ENCODE assay signal across 1 cellular context in the genomic region with DNA sequence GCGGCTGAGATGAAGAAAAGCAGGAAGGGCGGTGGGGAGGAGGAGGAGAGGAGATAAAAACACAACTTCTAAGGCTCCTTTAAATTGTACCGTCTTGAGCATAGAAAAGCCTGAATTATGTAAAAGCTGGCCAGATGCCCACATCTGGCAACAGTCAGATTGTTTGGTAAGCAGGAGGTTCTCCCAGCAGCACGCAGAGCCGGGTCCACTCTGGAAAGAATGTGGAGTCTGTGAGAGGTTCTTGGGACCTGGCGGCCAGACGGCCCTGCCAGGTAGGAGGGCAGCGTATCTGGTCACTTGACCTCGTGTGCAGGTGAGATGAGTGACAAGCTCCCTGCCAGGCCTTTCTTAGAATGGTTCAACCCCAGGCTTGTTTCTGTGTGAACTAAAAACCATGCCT.
TF ChIP-seq lines count a peak whose summit lies in the region.

No MANE protein-coding gene starts in this region.

TF ChIP-seq in endothelial cell of umbilical vein, 7 proteins besides CTCF, POLR2A, EP300 and RAD21:
- TF ChIP-seq EZH2 (IDR thresholded peaks at IDR 0.05; ENCODE audit: borderline replicate concordance, low read depth, low read length, severe bottlenecking): no peak
- TF ChIP-seq GATA2 (IDR thresholded peaks at IDR 0.05; ENCODE audit: insufficient read depth, insufficient read length, low read depth, low read length): no peak
- TF ChIP-seq JUN (IDR thresholded peaks at IDR 0.05; ENCODE audit: borderline replicate concordance, insufficient read depth, insufficient read length, low read depth): no peak
- no peak for TF ChIP-seq FOS (IDR thresholded peaks at IDR 0.05; ENCODE audit: borderline replicate concordance, insufficient read depth, low read length)
- TF ChIP-seq, protein P1, sequence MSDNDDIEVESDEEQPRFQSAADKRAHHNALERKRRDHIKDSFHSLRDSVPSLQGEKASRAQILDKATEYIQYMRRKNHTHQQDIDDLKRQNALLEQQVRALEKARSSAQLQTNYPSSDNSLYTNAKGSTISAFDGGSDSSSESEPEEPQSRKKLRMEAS (IDR thresholded peaks at IDR 0.05; ENCODE audit: insufficient read depth, insufficient read length): no peak
- no peak for TF ChIP-seq POLR2AphosphoS5 (IDR thresholded peaks at IDR 0.05; ENCODE audit: insufficient read depth, low read depth, low read length)
- TF ChIP-seq MYC (IDR thresholded peaks at IDR 0.05; ENCODE audit: low read depth, low read length): no peak
